In genomic region chr19:18832331-18833140, GRCh38 we compare ENCODE assay signal across 8 cellular contexts. TPM values are rescaled to one million over a fixed set of nuclear protein-coding genes. Genes with fewer than 3 reads are reported as not detected.
DNase-seq lines count a peak whose midpoint lies in the region; ATAC-seq, FAIRE-seq and TF ChIP-seq lines count a peak whose summit lies in the region.

No MANE protein-coding gene starts in this region.

- peak overlapping the region; percentile 97 for H3K4me3 Mint-ChIP-seq in activated CD4-positive, alpha-beta memory T cell treated with anti-CD3 and anti-CD28 coated beads, Interleukin-2, amount 10 ng/mL, durations not matched to agents 7 days and 5 days

- FAIRE-seq in D721Med (lab: Jason Lieb, UNC): no peak

- H3K27me3 ChIP-seq in neutrophil: peaks cover 30% of the 10 kb centered on the region

- H3K36me3 Mint-ChIP-seq in activated CD4-positive, alpha-beta memory T cell treated with anti-CD3 and anti-CD28 coated beads, Interleukin-2, amount 10 ng/mL, durations not matched to agents 7 days and 5 days (ENCODE audit: low read depth): peaks cover 42% of the 10 kb centered on the region

- POLR2A ChIA-PET in activated CD4-positive, alpha-beta memory T cell treated with anti-CD3 and anti-CD28 coated beads, Interleukin-2, amount 10 ng/mL, durations not matched to agents 7 days and 5 days (lab: Charles Lee): interaction anchor here (0.7 to 2.9 kb wide), 24 partner anchors 9 to 418 kb away, joined by 3 to 44 read pairs (median 4); partner anchors contain the start of genes COPE, CRTC1, DDX49 and KXD1

- H3K27ac Mint-ChIP-seq in activated CD4-positive, alpha-beta memory T cell treated with anti-CD3 and anti-CD28 coated beads, Interleukin-2, amount 10 ng/mL, durations not matched to agents 7 days and 5 days: peak overlapping the region; percentile 83

- H3K36me3 ChIP-seq in neutrophil: peaks cover 16% of the 10 kb centered on the region

- CTCF ChIA-PET in activated CD4-positive, alpha-beta memory T cell treated with anti-CD3 and anti-CD28 coated beads, Interleukin-2, amount 10 ng/mL, durations not matched to agents 7 days and 5 days (lab: Charles Lee): interaction anchor here (1.0 to 2.2 kb wide), 5 partner anchors 12 to 382 kb away, joined by 3 to 12 read pairs (median 4); partner anchors contain the start of gene REX1BD

- peaks cover 47% of the 10 kb centered on the region for H3K4me1 Mint-ChIP-seq in activated CD4-positive, alpha-beta memory T cell treated with anti-CD3 and anti-CD28 coated beads, Interleukin-2, amount 10 ng/mL, durations not matched to agents 7 days and 5 days

- TF ChIP-seq CTCF in D721Med (IDR thresholded peaks at IDR 0.05; ENCODE audit: insufficient read depth, missing control alignments) (no peak), GM20000 (IDR thresholded peaks at IDR 0.05; ENCODE audit: extremely low read depth, missing control alignments) (no peak), fibroblast of pulmonary artery (IDR thresholded peaks at IDR 0.05; ENCODE audit: low read length, missing control alignments) (no peak), neutrophil (IDR thresholded peaks at IDR 0.05) (no peak)

- H3K9me3 ChIP-seq in neutrophil: no peaks in the 10 kb centered on the region

- ATAC-seq in HG03520 (IDR thresholded peaks at IDR 0.05; ENCODE audit: unreplicated experiment): peak; percentile 22

- DNase-seq in D721Med (ENCODE audit: insufficient read length, low spot score) (peak; percentile 17), GM20000 (ENCODE audit: low spot score) (peak; percentile 59), fibroblast of pulmonary artery (ENCODE audit: low read depth) (no peak), NCI-H1694 (lab: John Stamatoyannopoulos, UW) (no peak), caudate nucleus (lab: John Stamatoyannopoulos, UW) (no peak)
- peak; percentile 39 for DNase-seq in activated CD4-positive, alpha-beta memory T cell treated with anti-CD3 and anti-CD28 coated beads, Interleukin-2, amount 10 ng/mL, durations not matched to agents 7 days and 5 days

- H3K27ac ChIP-seq in neutrophil (peak overlapping the region; percentile 91), caudate nucleus (ENCODE audit: low read depth, low read length) (no peak overlapping the region)

- H3K9me3 Mint-ChIP-seq in activated CD4-positive, alpha-beta memory T cell treated with anti-CD3 and anti-CD28 coated beads, Interleukin-2, amount 10 ng/mL, durations not matched to agents 7 days and 5 days: no peaks in the 10 kb centered on the region

- H3K4me3 ChIP-seq in fibroblast of pulmonary artery (replicated peaks; ENCODE audit: low read depth, low read length): peak overlapping the region; percentile 69
- H3K4me3 ChIP-seq in neutrophil (ENCODE audit: low read depth in 1 of 2, low read length in 1 of 2): peak overlapping the region; percentile 81 to 90

- peaks cover 41 to 43% of the 10 kb centered on the region in 2 experiments for H3K4me1 ChIP-seq in neutrophil (ENCODE audit: control insufficient read depth in 1 of 2, insufficient read depth in 1 of 2, low read depth in 1 of 2, low read length in 1 of 2)

- peaks cover 4% of the 10 kb centered on the region for H3K27me3 Mint-ChIP-seq in activated CD4-positive, alpha-beta memory T cell treated with anti-CD3 and anti-CD28 coated beads, Interleukin-2, amount 10 ng/mL, durations not matched to agents 7 days and 5 days

RNA-seq across cellular contexts. Expression of gene UPF1, which starts 0.8 kb away (rescaled TPM):
- total RNA-seq in activated CD4-positive, alpha-beta memory T cell treated with anti-CD3 and anti-CD28 coated beads, Interleukin-2, amount 10 ng/mL, durations not matched to agents 7 days and 5 days: 10 to 100 TPM; 74.4 to 74.6 TPM

RNA-seq across cellular contexts. Expression of gene COMP, which starts 41.4 kb away (rescaled TPM):
- total RNA-seq in activated CD4-positive, alpha-beta memory T cell treated with anti-CD3 and anti-CD28 coated beads, Interleukin-2, amount 10 ng/mL, durations not matched to agents 7 days and 5 days: not detected

Comparison
In these comparisons a context has a peak if more than half of its experiments do, and no peak if none do; other contexts are left out.
1. DNase-seq: peak in D721Med (single experiment), GM20000 (single experiment) and activated CD4-positive, alpha-beta memory T cell treated with anti-CD3 and anti-CD28 coated beads, Interleukin-2, amount 10 ng/mL, durations not matched to agents 7 days and 5 days (single experiment); none in fibroblast of pulmonary artery (single experiment), NCI-H1694 (single experiment) and caudate nucleus (0 of 61).